ENCODE assay signal across 8 cellular contexts in the genomic region with DNA sequence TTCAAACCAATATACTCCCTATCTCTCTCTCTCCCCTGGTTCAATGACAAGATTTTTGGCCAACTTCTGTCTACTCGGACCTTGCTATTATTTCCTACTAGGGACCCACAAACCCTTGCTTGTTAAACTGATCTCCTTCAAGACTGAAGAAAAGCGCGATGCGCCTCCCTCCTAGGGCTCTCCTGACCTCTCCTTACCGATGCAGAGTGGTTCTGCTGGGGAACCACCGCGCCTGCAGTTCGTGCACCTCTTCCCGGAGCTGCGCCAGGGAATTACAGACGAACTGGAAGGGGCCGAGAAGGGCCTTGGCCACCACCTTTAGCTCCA. TPM values are rescaled to one million over a fixed set of nuclear protein-coding genes. Genes with fewer than 3 reads are reported as not detected.
DNase-seq lines count a peak whose midpoint lies in the region; ATAC-seq and TF ChIP-seq lines count a peak whose summit lies in the region.
"Not testable (repeated sequence)": the region's sequence is repeated elsewhere in the genome, so short reads cannot be mapped to it uniquely, and the experiment has no call there.

No MANE protein-coding gene starts in this region.

- H3K4me1 Mint-ChIP-seq in activated T-helper 2 cell treated with anti-CD3 and anti-CD28 coated beads, Interferon-gamma antibody, Interleukin-2, Interleukin-4, amounts not matched to agents 10 μg/mL and 5 μg/mL and 100 μg/mL, durations not matched to agents 14 hours and 24 hours and 36 hours (ENCODE audit: low read depth) = peaks cover 20% of the 10 kb centered on the region

- not testable (repeated sequence) for H3K9me3 Mint-ChIP-seq in activated T-helper 2 cell treated with anti-CD3 and anti-CD28 coated beads, Interferon-gamma antibody, Interleukin-2, Interleukin-4, amounts not matched to agents 10 μg/mL and 5 μg/mL and 100 μg/mL, durations not matched to agents 14 hours and 24 hours and 36 hours

- intact Hi-C loops in activated T-helper 2 cell treated with anti-CD3 and anti-CD28 coated beads, Interferon-gamma antibody, Interleukin-2, Interleukin-4, amounts not matched to agents 10 μg/mL and 5 μg/mL and 100 μg/mL, durations not matched to agents 14 hours and 24 hours and 36 hours (cut with micrococcal nuclease); mucosa of descending colon (cut with DNase I, micrococcal nuclease): not testable (repeated sequence)

- H3K27me3 Mint-ChIP-seq in activated T-helper 2 cell treated with anti-CD3 and anti-CD28 coated beads, Interferon-gamma antibody, Interleukin-2, Interleukin-4, amounts not matched to agents 10 μg/mL and 5 μg/mL and 100 μg/mL, durations not matched to agents 14 hours and 24 hours and 36 hours (ENCODE audit: low read depth) = not testable (repeated sequence)

- H3K27me3 ChIP-seq in subcutaneous abdominal adipose tissue (ENCODE audit: control insufficient read depth in 5 of 5, insufficient read depth in 4 of 5, low read length in 5 of 5) = not testable (repeated sequence)

- H3K4me3 ChIP-seq in mucosa of descending colon = not testable (repeated sequence)
- peak overlapping the region; percentile 66 to 75 (median 71) for H3K4me3 ChIP-seq in subcutaneous abdominal adipose tissue (ENCODE audit: low read depth in 1 of 5, low read length in 5 of 5)

- peak; percentile 48 for DNase-seq in ELR (ENCODE audit: low read depth)
- DNase-seq in NCI-H748 treated with DMSO at 0.1 percent for 48 hours (lab: John Stamatoyannopoulos, UW) = peak; percentile 32
- DNase-seq in activated T-helper 2 cell treated with anti-CD3 and anti-CD28 coated beads, Interferon-gamma antibody, Interleukin-2, Interleukin-4, amounts not matched to agents 10 μg/mL and 5 μg/mL and 100 μg/mL, durations not matched to agents 14 hours and 24 hours and 36 hours (ENCODE audit: low spot score) = not testable (repeated sequence)
- peak; percentile 16 for DNase-seq in fibroblast of peridontal ligament (ENCODE audit: extremely low read depth)
- DNase-seq in mucosa of descending colon = peak in 2 of 3 donors; percentile 9 to 43

- not testable (repeated sequence) for H3K36me3 Mint-ChIP-seq in activated T-helper 2 cell treated with anti-CD3 and anti-CD28 coated beads, Interferon-gamma antibody, Interleukin-2, Interleukin-4, amounts not matched to agents 10 μg/mL and 5 μg/mL and 100 μg/mL, durations not matched to agents 14 hours and 24 hours and 36 hours (ENCODE audit: low read depth)

- not testable (repeated sequence) for H3K27ac ChIP-seq in subcutaneous abdominal adipose tissue (ENCODE audit: low read depth, low read length)

- TF ChIP-seq CTCF in mucosa of descending colon (IDR thresholded peaks at IDR 0.05) = not testable (repeated sequence)

- not testable (repeated sequence) for H3K36me3 ChIP-seq in mucosa of descending colon (ENCODE audit: low read depth); subcutaneous abdominal adipose tissue (ENCODE audit: control insufficient read depth in 5 of 5, insufficient read depth in 5 of 5, low read length in 5 of 5)

- H3K27ac Mint-ChIP-seq in activated T-helper 2 cell treated with anti-CD3 and anti-CD28 coated beads, Interferon-gamma antibody, Interleukin-2, Interleukin-4, amounts not matched to agents 10 μg/mL and 5 μg/mL and 100 μg/mL, durations not matched to agents 14 hours and 24 hours and 36 hours = peak overlapping the region; percentile 3

- H3K4me1 ChIP-seq in mucosa of descending colon (ENCODE audit: low read depth) = not testable (repeated sequence)
- H3K4me1 ChIP-seq in subcutaneous abdominal adipose tissue (ENCODE audit: control insufficient read depth in 5 of 5, insufficient read depth in 5 of 5, low read length in 5 of 5) = peaks cover 0 to 18% (median 16%) of the 10 kb centered on the region in 5 donors

- not testable (repeated sequence) for H3K9me3 ChIP-seq in mucosa of descending colon; subcutaneous abdominal adipose tissue (ENCODE audit: control insufficient read depth in 5 of 5, low read length in 5 of 5)

- peak; percentile 37 for ATAC-seq in GM21737 (IDR thresholded peaks at IDR 0.05; ENCODE audit: unreplicated experiment)
- peak; percentile 31 for ATAC-seq in HG03469 (IDR thresholded peaks at IDR 0.05; ENCODE audit: unreplicated experiment)
- ATAC-seq in mucosa of descending colon = peak; percentile 50

- H3K4me3 Mint-ChIP-seq in activated T-helper 2 cell treated with anti-CD3 and anti-CD28 coated beads, Interferon-gamma antibody, Interleukin-2, Interleukin-4, amounts not matched to agents 10 μg/mL and 5 μg/mL and 100 μg/mL, durations not matched to agents 14 hours and 24 hours and 36 hours (ENCODE audit: low read depth) = peak overlapping the region; percentile 97

- peak overlapping the region in 1 of 5 donors; percentile 47 for H3K9ac ChIP-seq in subcutaneous abdominal adipose tissue (ENCODE audit: low read length in 5 of 5)

RNA-seq across cellular contexts. Expression of a gene that starts 17.6 kb away (rescaled TPM):
- 69.2 and 71.5 TPM in 2 replicates for total RNA-seq in activated T-helper 2 cell treated with anti-CD3 and anti-CD28 coated beads, Interferon-gamma antibody, Interleukin-2, Interleukin-4, amounts not matched to agents 10 μg/mL and 5 μg/mL and 100 μg/mL, durations not matched to agents 14 hours and 24 hours and 36 hours
- 10 to 100 TPM; 60.8 to 65.2 (median 63.2) TPM for total RNA-seq in mucosa of descending colon
